Comparison of ENCODE assay signal across 21 cellular contexts in the genomic region with DNA sequence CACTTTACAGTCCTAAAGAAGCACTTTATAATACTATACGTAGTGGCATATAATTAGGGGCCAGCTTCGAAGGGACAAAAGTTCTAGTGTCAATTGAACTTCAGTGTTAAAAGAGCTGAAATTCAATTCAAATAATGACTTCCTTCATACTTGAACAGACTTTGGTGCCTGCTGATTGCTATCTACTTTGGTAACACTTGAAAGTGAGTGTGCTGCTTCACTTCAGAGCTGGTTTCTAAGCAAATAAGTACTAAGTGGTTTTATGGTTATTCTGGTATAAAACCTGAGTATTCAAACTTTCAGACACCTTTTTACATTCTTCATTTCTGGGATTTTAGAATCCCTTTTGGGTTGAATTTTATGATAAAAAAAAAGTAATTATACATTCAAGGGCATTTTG.
DNase-seq lines count a peak whose midpoint lies in the region; FAIRE-seq and TF ChIP-seq lines count a peak whose summit lies in the region.
"Had no signal": no experiment of that assay in that cellular context is flagged by ENCODE, and none has a peak within 500 bp of the region (broad histone marks: within the 10 kb centered on the region; RNA-seq: fewer than 3 reads in every experiment).

No MANE protein-coding gene starts in this region.

- no peaks in the 10 kb centered on the region for H3K79me2 ChIP-seq in Loucy (ENCODE audit: insufficient read depth, low read length)

- peak overlapping the region; percentile 16 for H3K4me2 ChIP-seq in Loucy (ENCODE audit: low read depth, low read length, poor library complexity, severe bottlenecking)

- FAIRE-seq in colon (lab: Jason Lieb, UNC), result peak; percentile 10
- FAIRE-seq: G401.6, RCC 7860 had no signal

- H3K4me3 ChIP-seq in Loucy (ENCODE audit: low read length, poor library complexity, severe bottlenecking), result no peak overlapping the region
- H3K4me3 ChIP-seq: GM23248, HAP-1, MG63 had no signal

- H3K27me3 ChIP-seq in Loucy (ENCODE audit: insufficient read depth, low read length, poor library complexity, severe bottlenecking), result no peaks in the 10 kb centered on the region
- H3K27me3 ChIP-seq: MG63 had no signal

- TF ChIP-seq CTCF in Loucy (conservative IDR thresholded peaks at IDR 0.05; ENCODE audit: low read length) (no peak), RWPE1 (conservative IDR thresholded peaks at IDR 0.05; ENCODE audit: low read depth) (no peak)

- H3K27ac ChIP-seq in RWPE1, result no peak overlapping the region
- H3K27ac ChIP-seq: GM23248 had no signal

- no peaks in the 10 kb centered on the region for H3K9me2 ChIP-seq in Loucy (replicated peaks; ENCODE audit: low read depth, low read length)

- peaks cover 64% of the 10 kb centered on the region for H3K4me1 ChIP-seq in Loucy (ENCODE audit: insufficient read depth, low read length, poor library complexity, severe bottlenecking)
- H3K4me1 ChIP-seq: HAP-1 had no signal

- H2AFZ ChIP-seq in Loucy (ENCODE audit: low read length), result no peak overlapping the region
- H2AFZ ChIP-seq: GM23248 had no signal

- POLR2A ChIA-PET in RWPE1 (lab: Yijun Ruan, JAX; ENCODE audit: low non-redundant PET), result no interaction called here

- H3K36me3 ChIP-seq in Loucy (ENCODE audit: insufficient read depth, low read length), result no peaks in the 10 kb centered on the region
- H3K36me3 ChIP-seq: HAP-1, MG63 had no signal

- no peaks in the 10 kb centered on the region for H3F3A ChIP-seq in Loucy (ENCODE audit: low read depth)

- H4K20me1 ChIP-seq in Loucy (ENCODE audit: insufficient read depth, low read length, poor library complexity, severe bottlenecking), result peaks cover 4% of the 10 kb centered on the region

- no peaks in the 10 kb centered on the region for H3K9me3 ChIP-seq in Loucy (ENCODE audit: insufficient read depth, low read depth, low read length)
- H3K9me3 ChIP-seq: HAP-1, MG63 had no signal

- DNase-seq in NCI-H1105 treated with DMSO at 0.1 percent for 48 hours (lab: John Stamatoyannopoulos, UW), result peak; percentile 5
- DNase-seq in NCI-H1105 (lab: John Stamatoyannopoulos, UW), result no peak
- DNase-seq in renal cortical epithelial cell (ENCODE audit: low read depth), result peak; percentile 5
- no peak for DNase-seq in activated CD4-positive, alpha-beta T cell treated with anti-CD3 and anti-CD28 coated beads, Interleukin-2, amount 50 U/mL, for 4 hours
- no peak for DNase-seq in activated CD4-positive, alpha-beta T cell treated with anti-CD3 and anti-CD28 coated beads for 4 hours
- no peak for DNase-seq in RWPE1 (ENCODE audit: low spot score)
- DNase-seq: GM23248, Karpas-422, MG63, NCI-H1092, NCI-H1694, NCI-H2081 treated with DMSO at 0.1 percent for 48 hours, NCI-H226, NCI-H69, Right ventricle myocardium superior, SW 1271 had no signal

- H3K9ac ChIP-seq in Loucy (ENCODE audit: low read depth, low read length, poor library complexity, severe bottlenecking), result no peak overlapping the region
- H3K9ac ChIP-seq: GM23248 had no signal

- CTCF ChIA-PET in RWPE1 (lab: Yijun Ruan, JAX), result interaction anchor here (0.6 kb wide), 1 partner anchor 80 kb away, joined by 6 read pairs; no protein-coding TSS in a partner anchor

Comparison
In these comparisons a context has a peak if more than half of its experiments do, and no peak if none do; other contexts are left out.
1. DNase-seq: peak in NCI-H1105 treated with DMSO at 0.1 percent for 48 hours (single experiment) and renal cortical epithelial cell (single experiment); none in NCI-H1105 (single experiment), activated CD4-positive, alpha-beta T cell treated with anti-CD3 and anti-CD28 coated beads, Interleukin-2, amount 50 U/mL, for 4 hours (0 of 2), activated CD4-positive, alpha-beta T cell treated with anti-CD3 and anti-CD28 coated beads for 4 hours (0 of 2) and RWPE1 (single experiment).